9 cellular contexts compared by ENCODE assay signal in genomic region chr3:54374214-54374855, GRCh38.
DNase-seq lines count a peak whose midpoint lies in the region; ATAC-seq, FAIRE-seq and TF ChIP-seq lines count a peak whose summit lies in the region.
"Had no signal": no experiment of that assay in that cellular context is flagged by ENCODE, and none has a peak within 500 bp of the region (broad histone marks: within the 10 kb centered on the region; RNA-seq: fewer than 3 reads in every experiment).

No MANE protein-coding gene starts in this region.

- no peak overlapping the region for H2BK15ac ChIP-seq in H1 (ENCODE audit: low read length)

- H3K4me3 ChIP-seq in Karpas-422 (ENCODE audit: low read length) = no peak overlapping the region
- no peak overlapping the region for H3K4me3 ChIP-seq in H1 (ENCODE audit: extremely low read depth in 1 of 4, insufficient read depth in 2 of 4, low read depth in 3 of 4, low read length in 4 of 4)
- no peak overlapping the region for H3K4me3 ChIP-seq in prostate gland

- H3K4me1 ChIP-seq in Karpas-422 (ENCODE audit: low read length) (no peaks in the 10 kb centered on the region), H1 (replicated peaks in 1 of 4; ENCODE audit: control insufficient read depth in 3 of 4, insufficient read depth in 4 of 4, low read length in 3 of 4) (no peaks in the 10 kb centered on the region), prostate gland (replicated peaks) (no peaks in the 10 kb centered on the region)

- H2AK5ac ChIP-seq in H1 (ENCODE audit: low read depth, low read length) = no peak overlapping the region

- H3K9me2 ChIP-seq in Karpas-422 (replicated peaks; ENCODE audit: insufficient read depth, low read length) = no peaks in the 10 kb centered on the region

- H3K79me2 ChIP-seq in Karpas-422 (ENCODE audit: low read length) (no peaks in the 10 kb centered on the region), H1 (ENCODE audit: control insufficient read depth in 1 of 2, insufficient read depth in 2 of 2, low read length in 2 of 2) (no peaks in the 10 kb centered on the region)

- no peaks in the 10 kb centered on the region for H3K9me3 ChIP-seq in Karpas-422 (ENCODE audit: low read length)
- no peaks in the 10 kb centered on the region for H3K9me3 ChIP-seq in H1 (ENCODE audit: insufficient read depth in 2 of 2, low read depth in 1 of 2, low read length in 1 of 2)
- H3K9me3 ChIP-seq in prostate gland = no peaks in the 10 kb centered on the region

- no peak overlapping the region for H2BK5ac ChIP-seq in H1 (ENCODE audit: low read depth, low read length)

- H3K14ac ChIP-seq in H1 (ENCODE audit: insufficient read length) = no peak overlapping the region

- DNase-seq in Karpas-422 (peak; percentile 76), H1 (ENCODE audit: low read depth in 1 of 2, low spot score in 2 of 2) (peak in 1 of 2 experiments; percentile 55), prostate gland (ENCODE audit: low spot score) (peak; percentile 16), SW 1271 (lab: John Stamatoyannopoulos, UW) (no peak), C1 segment of cervical spinal cord (lab: John Stamatoyannopoulos, UW) (no peak)

- FAIRE-seq in H1 (lab: Jason Lieb, UNC) = peak; percentile 62
- FAIRE-seq: islet of Langerhans had no signal

- H4K91ac ChIP-seq in H1 (replicated peaks; ENCODE audit: insufficient read length, low read length) = no peak overlapping the region

- no peak overlapping the region for H3K23ac ChIP-seq in H1 (ENCODE audit: insufficient read length)

- no peak overlapping the region for H3K9ac ChIP-seq in Karpas-422 (ENCODE audit: low read length)
- H3K9ac ChIP-seq in H1 (replicated peaks in 1 of 4; ENCODE audit: extremely low read depth in 1 of 4, low read depth in 3 of 4, low read length in 3 of 4) = no peak overlapping the region

- H2BK12ac ChIP-seq in H1 (ENCODE audit: low read depth, low read length) = no peak overlapping the region

- no peaks in the 10 kb centered on the region for H4K20me1 ChIP-seq in Karpas-422 (ENCODE audit: insufficient read depth, low read depth, low read length)
- H4K20me1 ChIP-seq in H1 (replicated peaks in 1 of 2; ENCODE audit: control insufficient read depth in 1 of 2, insufficient read depth in 2 of 2, low read length in 2 of 2) = no peaks in the 10 kb centered on the region

- no peak overlapping the region for H4K8ac ChIP-seq in H1 (ENCODE audit: extremely low read depth, insufficient read depth, low read length)

- H3K27ac ChIP-seq in Karpas-422 (ENCODE audit: low read length) (no peak overlapping the region), H1 (ENCODE audit: low read depth, low read length) (no peak overlapping the region), prostate gland (no peak overlapping the region)

- no peak overlapping the region for H2BK120ac ChIP-seq in H1 (replicated peaks; ENCODE audit: low read depth, low read length)

- H3K18ac ChIP-seq in H1 (ENCODE audit: extremely low read depth, low read length) = no peak overlapping the region

- TF ChIP-seq CTCF in GM12873 (IDR thresholded peaks at IDR 0.05; ENCODE audit: insufficient read depth, low read depth, low read length, missing control alignments) (peak; percentile 63), H1 (IDR thresholded peaks at IDR 0.05; ENCODE audit: control extremely low read depth in 1 of 3, insufficient read depth in 1 of 3, low read depth in 1 of 3, low read length in 3 of 3) (peak; percentile 61 to 78 (median 73)), prostate gland (IDR thresholded peaks at IDR 0.05) (peak in 3 of 4 experiments; percentile 58 to 62 (median 59))

- H3K36me3 ChIP-seq in Karpas-422 (ENCODE audit: insufficient read depth, low read length) (no peaks in the 10 kb centered on the region), H1 (ENCODE audit: control insufficient read depth in 2 of 4, insufficient read depth in 4 of 4, low read length in 3 of 4) (no peaks in the 10 kb centered on the region), prostate gland (no peaks in the 10 kb centered on the region)

- H2AFZ ChIP-seq in Karpas-422 (ENCODE audit: low read length) (no peak overlapping the region), H1 (ENCODE audit: low read length) (no peak overlapping the region)

- no peak for TF ChIP-seq EP300 in H1 (IDR thresholded peaks at IDR 0.05; ENCODE audit: borderline replicate concordance in 1 of 2, low read depth in 2 of 2, low read length in 2 of 2)

- no peaks in the 10 kb centered on the region for H3K79me1 ChIP-seq in H1 (ENCODE audit: low read depth, low read length)

- TF ChIP-seq POLR2A in H1 (IDR thresholded peaks at IDR 0.05; ENCODE audit: control extremely low read depth in 1 of 2, low read depth in 2 of 2, low read length in 2 of 2) (no peak), prostate gland (IDR thresholded peaks at IDR 0.05) (no peak)

- intact Hi-C loops in prostate gland (cut with DNase I) = no loop called here

- 88% methylated on average over 8 of the region's 8 CpGs; no CpG with 5 or more reads in 1 of the 2 experiments for WGBS in H1 (ENCODE audit: extremely low coverage in 1 of 2, insufficient coverage in 1 of 2, insufficient read length in 1 of 2, insufficient replicate concordance in 2 of 2, low coverage in 1 of 2, low lambda C conversion rate in 2 of 2, missing lambda C conversion rate in 1 of 2), 2 experiments
- WGBS in prostate gland = 80% methylated on average over 8 of the region's 8 CpGs

- H3K4ac ChIP-seq in H1 (replicated peaks; ENCODE audit: insufficient read length, low read depth, low read length) = no peak overlapping the region

- H3K56ac ChIP-seq in H1 (replicated peaks; ENCODE audit: insufficient read length, low read depth, low read length) = no peak overlapping the region

- no peak overlapping the region for H2BK20ac ChIP-seq in H1 (ENCODE audit: low read length)

- no peaks in the 10 kb centered on the region for H3K23me2 ChIP-seq in H1 (ENCODE audit: low read depth, low read length)

- H3K4me2 ChIP-seq in Karpas-422 (ENCODE audit: low read depth, low read length, poor library complexity, severe bottlenecking) (no peak overlapping the region), H1 (ENCODE audit: insufficient read depth in 1 of 2, low read depth in 2 of 2, low read length in 2 of 2) (no peak overlapping the region)

- CTCF ChIA-PET in H1 (lab: Charles Lee; ENCODE audit: partially characterized antibody) = interaction anchor here (0.6 to 4.8 kb wide), 37 partner anchors 10 to 625 kb away, joined by 3 to 46 read pairs (median 4); no protein-coding TSS in a partner anchor

- no peak overlapping the region for H4K5ac ChIP-seq in H1 (ENCODE audit: insufficient read length, low read depth, low read length)

- H3K27me3 ChIP-seq in Karpas-422 (ENCODE audit: low read length) (no peaks in the 10 kb centered on the region), H1 (replicated peaks in 1 of 4; ENCODE audit: control insufficient read depth in 3 of 4, extremely low read depth in 1 of 4, insufficient read depth in 3 of 4, low read length in 3 of 4) (no peaks in the 10 kb centered on the region), prostate gland (replicated peaks; ENCODE audit: insufficient read depth) (no peaks in the 10 kb centered on the region)

- TF ChIP-seq RAD21 in H1 (IDR thresholded peaks at IDR 0.05 in 1 of 2, conservative IDR thresholded peaks at IDR 0.05 in 1 of 2; ENCODE audit: low read depth in 2 of 2, low read length in 2 of 2) = peak; percentile 87 to 88

- POLR2A ChIA-PET in H1 (lab: Charles Lee; ENCODE audit: partially characterized antibody) = interaction anchor here (0.7 kb wide), 1 partner anchor 11 kb away, joined by 3 read pairs; no protein-coding TSS in a partner anchor

- ATAC-seq in activated CD4-positive, CD25-positive, alpha-beta regulatory T cell treated with anti-CD3 and anti-CD28 coated beads, Interleukin-2, amount 50 U/mL, for 24 hours = no peak
- ATAC-seq in HG03469 (IDR thresholded peaks at IDR 0.05; ENCODE audit: unreplicated experiment) = no peak

TF ChIP-seq in H1, 55 proteins besides CTCF, POLR2A, EP300 and RAD21:
- TF ChIP-seq, protein P1, sequence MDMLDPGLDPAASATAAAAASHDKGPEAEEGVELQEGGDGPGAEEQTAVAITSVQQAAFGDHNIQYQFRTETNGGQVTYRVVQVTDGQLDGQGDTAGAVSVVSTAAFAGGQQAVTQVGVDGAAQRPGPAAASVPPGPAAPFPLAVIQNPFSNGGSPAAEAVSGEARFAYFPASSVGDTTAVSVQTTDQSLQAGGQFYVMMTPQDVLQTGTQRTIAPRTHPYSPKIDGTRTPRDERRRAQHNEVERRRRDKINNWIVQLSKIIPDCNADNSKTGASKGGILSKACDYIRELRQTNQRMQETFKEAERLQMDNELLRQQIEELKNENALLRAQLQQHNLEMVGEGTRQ (IDR thresholded peaks at IDR 0.05; ENCODE audit: low read length) = no peak
- TF ChIP-seq FOSL1 (IDR thresholded peaks at IDR 0.05; ENCODE audit: insufficient read depth, low read depth, low read length) (no peak), SIRT6 (IDR thresholded peaks at IDR 0.05; ENCODE audit: low read length) (no peak), PHF8 (conservative IDR thresholded peaks at IDR 0.05; ENCODE audit: low read depth, low read length) (no peak), SP4 (IDR thresholded peaks at IDR 0.05; ENCODE audit: low read length) (no peak), SIX5 (IDR thresholded peaks at IDR 0.05; ENCODE audit: low read depth, low read length) (no peak)
TF ChIP-seq in H1: peak in this region for 0.

Comparison
In these comparisons a context has a peak if more than half of its experiments do, and no peak if none do; other contexts are left out.
1. DNase-seq: peak in Karpas-422 (single experiment) and prostate gland (single experiment); none in SW 1271 (0 of 2) and C1 segment of cervical spinal cord (0 of 14).
2. Peak in every context shown above with its lines, with median percentiles within 50 percentile points of each other: CTCF ChIP-seq.